35 cellular contexts compared by ENCODE assay signal in the genomic region with DNA sequence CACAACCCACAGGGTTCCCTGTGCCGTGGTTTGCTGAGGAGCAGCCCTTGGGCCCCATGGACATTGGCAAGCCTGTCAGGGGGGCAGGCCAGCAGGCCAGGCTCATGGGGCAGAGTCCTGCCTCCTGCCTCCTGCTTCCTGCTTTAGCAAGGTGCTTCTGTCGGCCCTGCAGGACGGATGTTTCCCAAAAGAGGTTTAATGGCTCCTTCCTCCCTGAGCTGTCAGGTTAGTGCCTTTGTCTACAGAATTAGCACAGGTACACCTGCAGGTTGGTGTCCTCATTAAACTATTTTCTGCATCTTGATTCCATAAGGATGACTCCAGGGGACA.
"Had no signal": no experiment of that assay in that cellular context is flagged by ENCODE, and none has a peak within 500 bp of the region (broad histone marks: within the 10 kb centered on the region; RNA-seq: fewer than 3 reads in every experiment).

No MANE protein-coding gene starts in this region.

- H3K4me1 ChIP-seq: adrenal gland, breast epithelium had no signal

- H3K4me3 ChIP-seq: adrenal gland, body of pancreas, breast epithelium had no signal

- H3K36me3 ChIP-seq: adrenal gland, brain microvascular endothelial cell, breast epithelium had no signal

- DNase-seq: activated B cell treated with CpG ODN at 0.5 μM for 24 hours; activated CD4-positive, alpha-beta memory T cell treated with anti-CD3 and anti-CD28 coated beads for 36 hours; activated CD4-positive, alpha-beta T cell treated with anti-CD3 and anti-CD28 coated beads for 4 hours; activated CD4-positive, alpha-beta T cell treated with anti-CD3 and anti-CD28 coated beads, Interleukin-2, amount 10 ng/mL, durations not matched to agents 24 days and 14 days; activated CD4-positive, alpha-beta T cell treated with anti-CD3 and anti-CD28 coated beads, Interleukin-2, amount 50 U/mL, for 1 hour; activated CD4-positive, alpha-beta T cell treated with anti-CD3 and anti-CD28 coated beads, Interleukin-2, amount 50 U/mL, for 4 hours; activated CD4-positive, CD25-positive, alpha-beta regulatory T cell treated with anti-CD3 and anti-CD28 coated beads, Interleukin-2, amount 50 U/mL, for 72 hours; activated CD8-positive, alpha-beta memory T cell treated with anti-CD3 and anti-CD28 coated beads, Interleukin-2, amount 50 U/mL, for 4 hours; activated CD8-positive, alpha-beta T cell treated with anti-CD3 and anti-CD28 coated beads for 36 hours; activated effector memory CD4-positive, alpha-beta T cell treated with anti-CD3 and anti-CD28 coated beads, Interleukin-2, amount 50 U/mL, for 16 hours; activated gamma-delta T cell treated with Interleukin-2 at 50 U/mL for 16 hours; activated naive CD4-positive, alpha-beta T cell; activated naive CD4-positive, alpha-beta T cell treated with anti-CD3 and anti-CD28 coated beads for 36 hours; activated naive CD4-positive, alpha-beta T cell treated with anti-CD3 and anti-CD28 coated beads, Interleukin-2, amount 50 U/mL, for 16 hours; activated naive CD8-positive, alpha-beta T cell treated with anti-CD3 and anti-CD28 coated beads for 36 hours; activated T-cell treated with anti-CD3 and anti-CD28 coated beads for 4 hours; activated T-cell treated with anti-CD3 and anti-CD28 coated beads, Interleukin-2, amount 50 U/mL, for 1 hour; activated T-cell treated with anti-CD3 and anti-CD28 coated beads, Interleukin-2, amount 50 U/mL, for 4 hours; activated T-cell treated with anti-CD3 and anti-CD28 coated beads, Interleukin-2, amount 50 U/mL, for 72 hours; adrenal gland; amniotic stem cell; aorta; body of pancreas; brain microvascular endothelial cell; caudate nucleus; cerebellar nuclear complex; T-helper 1 cell; T-helper 2 cell; T-helper 9 cell had no signal

- H3K9me3 ChIP-seq: adrenal gland, body of pancreas, breast epithelium had no signal

- FAIRE-seq: astrocyte, TTC549 had no signal

- ATAC-seq: activated CD8-positive, alpha-beta T cell treated with anti-CD3 and anti-CD28 coated beads for 36 hours; activated naive CD4-positive, alpha-beta T cell treated with anti-CD3 and anti-CD28 coated beads, Interleukin-2, amount 50 U/mL, for 72 hours; activated T-cell treated with anti-CD3 and anti-CD28 coated beads, Interleukin-2, amount 50 U/mL, for 4 hours; activated T-cell treated with anti-CD3 and anti-CD28 coated beads, Interleukin-2, amount 50 U/mL, for 72 hours; activated T-helper 17 cell treated with anti-CD3 and anti-CD28 coated beads, Interleukin-2, amount 50 U/mL, for 72 hours; body of pancreas had no signal

- H3K27ac ChIP-seq: adrenal gland, body of pancreas, brain microvascular endothelial cell, breast epithelium, VCaP had no signal

- H3K27me3 ChIP-seq: adrenal gland, body of pancreas, brain microvascular endothelial cell, breast epithelium had no signal
